Comparison of ENCODE assay signal across 18 cellular contexts in the genomic region with DNA sequence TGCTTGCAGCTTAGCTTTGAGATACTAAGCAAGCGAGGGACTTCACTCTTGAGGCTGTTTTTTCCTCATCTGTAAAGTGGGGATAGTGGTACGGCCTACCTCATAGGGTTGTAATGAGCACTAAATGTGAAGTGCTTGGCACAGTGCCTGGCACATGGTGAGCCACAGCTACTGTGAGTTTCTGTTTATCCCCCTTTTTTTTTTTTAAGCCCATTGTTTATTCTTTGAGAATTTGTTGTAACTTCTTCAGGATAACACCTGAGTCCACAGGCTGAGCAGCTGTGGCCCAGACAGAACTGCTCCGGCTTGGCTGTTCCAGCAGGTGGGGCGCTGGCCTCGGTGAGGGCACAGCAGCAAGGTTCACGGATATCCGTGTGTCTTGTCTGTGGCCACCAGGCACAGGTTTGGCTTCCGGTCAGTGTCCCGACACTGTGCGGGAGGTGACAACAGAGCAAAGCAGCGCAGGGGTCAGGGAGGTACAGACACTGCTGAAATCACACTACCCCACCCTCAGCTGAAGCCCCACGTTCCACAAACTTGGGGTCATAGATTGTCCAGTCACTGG. TPM values are rescaled to one million over a fixed set of nuclear protein-coding genes. Genes with fewer than 3 reads are reported as not detected.
DNase-seq lines count a peak whose midpoint lies in the region; ATAC-seq and TF ChIP-seq lines count a peak whose summit lies in the region.
"Had no signal": no experiment of that assay in that cellular context is flagged by ENCODE, and none has a peak within 500 bp of the region (broad histone marks: within the 10 kb centered on the region; RNA-seq: fewer than 3 reads in every experiment).

No MANE protein-coding gene starts in this region.

- intact Hi-C loops in stomach (cut with DNase I; ENCODE audit: low total_unique reads) = no loop called here

- peaks cover 23 to 66% (median 60%) of the 10 kb centered on the region in 4 donors for H3K36me3 ChIP-seq in stomach

- 83 to 91% (median 91%) methylated on average over 11 to 12 of the region's 12 CpGs for WGBS in stomach, 5 donors

- peak overlapping the region; percentile 60 for H3K27ac ChIP-seq in epithelial cell of prostate
- H3K27ac ChIP-seq in stomach = peak overlapping the region; percentile 4 to 75 (median 43)
- H3K27ac ChIP-seq: testis had no signal

- ATAC-seq in T-cell (replicated peaks in 1 of 4) (no peak), GM18861 (IDR thresholded peaks at IDR 0.05; ENCODE audit: unreplicated experiment) (no peak)
- ATAC-seq: left lobe of liver had no signal

- H3K27me3 ChIP-seq in stomach = no peaks in the 10 kb centered on the region
- H3K27me3 ChIP-seq: heart right ventricle, testis had no signal

- H3K4me3 Mint-ChIP-seq in T-helper 1 cell treated with Interleukin-12 subunit alpha and Interleukin-12 subunit beta and Interleukin-4 antibody, amounts not matched to agents 30 μg/mL and 1 μg/mL, for 36 hours = no peak overlapping the region
- peak overlapping the region in 1 of 3 donors; percentile 92 for H3K4me3 Mint-ChIP-seq in T-cell
- H3K4me3 Mint-ChIP-seq: brain, neural crest cell had no signal

- H3K9me3 ChIP-seq in stomach = no peaks in the 10 kb centered on the region
- H3K9me3 ChIP-seq: A549, heart right ventricle, testis had no signal

- peaks cover 14 to 56% (median 29%) of the 10 kb centered on the region in 4 donors for H3K4me1 ChIP-seq in stomach
- H3K4me1 ChIP-seq: testis had no signal

- no peak for TF ChIP-seq CTCF in stomach (IDR thresholded peaks at IDR 0.05)

- no peak for DNase-seq in T-helper 1 cell
- no peak for DNase-seq in T-cell
- no peak for DNase-seq in epithelial cell of prostate (ENCODE audit: low read depth, low spot score)
- no peak for DNase-seq in stomach
- no peak for DNase-seq in NCI-H82 (lab: John Stamatoyannopoulos, UW)
- DNase-seq in HK-2 (ENCODE audit: unreplicated experiment) = no peak
- DNase-seq: activated T-cell treated with anti-CD3 and anti-CD28 coated beads for 4 hours, DMS79, heart right ventricle, NCI-H446 treated with DMSO at 0.1 percent for 48 hours, Right ventricle myocardium superior, testis had no signal

- POLR2A ChIA-PET in T-cell (lab: Charles Lee) = interaction anchor here in 1 of 2 donors (1.0 kb wide), 1 partner anchor 13 kb away, joined by 3 read pairs; no protein-coding TSS in a partner anchor

- no peaks in the 10 kb centered on the region for H3K27me3 Mint-ChIP-seq in T-helper 1 cell treated with Interleukin-12 subunit alpha and Interleukin-12 subunit beta and Interleukin-4 antibody, amounts not matched to agents 30 μg/mL and 1 μg/mL, for 36 hours (ENCODE audit: low read depth)
- H3K27me3 Mint-ChIP-seq in T-cell = no peaks in the 10 kb centered on the region
- H3K27me3 Mint-ChIP-seq: brain had no signal

- no peak for TF ChIP-seq EP300 in stomach (IDR thresholded peaks at IDR 0.05)

- H3K9me3 Mint-ChIP-seq in T-helper 1 cell treated with Interleukin-12 subunit alpha and Interleukin-12 subunit beta and Interleukin-4 antibody, amounts not matched to agents 30 μg/mL and 1 μg/mL, for 36 hours = no peaks in the 10 kb centered on the region
- no peaks in the 10 kb centered on the region for H3K9me3 Mint-ChIP-seq in T-cell
- H3K9me3 Mint-ChIP-seq: neural crest cell had no signal

- no peak overlapping the region for H3K4me3 ChIP-seq in stomach
- H3K4me3 ChIP-seq: A549, heart right ventricle, testis had no signal

- peak overlapping the region; percentile 97 for H3K27ac Mint-ChIP-seq in T-helper 1 cell treated with Interleukin-12 subunit alpha and Interleukin-12 subunit beta and Interleukin-4 antibody, amounts not matched to agents 30 μg/mL and 1 μg/mL, for 36 hours
- peak overlapping the region; percentile 97 for H3K27ac Mint-ChIP-seq in T-cell
- H3K27ac Mint-ChIP-seq: brain had no signal

- TF ChIP-seq POLR2A in stomach (IDR thresholded peaks at IDR 0.05) = no peak

- H3K4me1 Mint-ChIP-seq in T-helper 1 cell treated with Interleukin-12 subunit alpha and Interleukin-12 subunit beta and Interleukin-4 antibody, amounts not matched to agents 30 μg/mL and 1 μg/mL, for 36 hours (ENCODE audit: low read depth) = peaks cover 73% of the 10 kb centered on the region
- H3K4me1 Mint-ChIP-seq in T-cell = peaks cover 94 to 96% (median 95%) of the 10 kb centered on the region in 3 donors

- CTCF ChIA-PET in T-cell (lab: Charles Lee) = no interaction called here

- peaks cover 64% of the 10 kb centered on the region for H3K36me3 Mint-ChIP-seq in T-helper 1 cell treated with Interleukin-12 subunit alpha and Interleukin-12 subunit beta and Interleukin-4 antibody, amounts not matched to agents 30 μg/mL and 1 μg/mL, for 36 hours (ENCODE audit: low read depth)
- H3K36me3 Mint-ChIP-seq in T-cell = peaks cover 60% of the 10 kb centered on the region

RNA-seq across cellular contexts. Expression of a gene that starts 7.3 kb away (rescaled TPM):
- total RNA-seq in T-cell (100 to 1,000 TPM; 141 to 206 (median 153) TPM), stomach (100 to 1,000 TPM in 1 of 5 donors, 10 to 100 TPM in 4; 15.6 to 104 (median 65.9) TPM)
- 100 to 1,000 TPM in 1 of 3 donors, 10 to 100 TPM in 2; 51.9 to 137 (median 81.9) TPM for polyA plus RNA-seq in stomach

RNA-seq across cellular contexts. Expression of a gene that starts 10.4 kb away (rescaled TPM):
- total RNA-seq in T-cell (10 to 100 TPM; 31.1 to 69.2 (median 51.5) TPM), stomach (10 to 100 TPM in 4 of 5 donors, 1 to 10 TPM in 1; 1.8 to 35.3 (median 19.9) TPM)
- 10 to 100 TPM in 2 of 3 donors, 1 to 10 TPM in 1; 9.6 to 16.1 (median 12.1) TPM for polyA plus RNA-seq in stomach
